Comparison of ENCODE assay signal across 8 cellular contexts in the genomic region with DNA sequence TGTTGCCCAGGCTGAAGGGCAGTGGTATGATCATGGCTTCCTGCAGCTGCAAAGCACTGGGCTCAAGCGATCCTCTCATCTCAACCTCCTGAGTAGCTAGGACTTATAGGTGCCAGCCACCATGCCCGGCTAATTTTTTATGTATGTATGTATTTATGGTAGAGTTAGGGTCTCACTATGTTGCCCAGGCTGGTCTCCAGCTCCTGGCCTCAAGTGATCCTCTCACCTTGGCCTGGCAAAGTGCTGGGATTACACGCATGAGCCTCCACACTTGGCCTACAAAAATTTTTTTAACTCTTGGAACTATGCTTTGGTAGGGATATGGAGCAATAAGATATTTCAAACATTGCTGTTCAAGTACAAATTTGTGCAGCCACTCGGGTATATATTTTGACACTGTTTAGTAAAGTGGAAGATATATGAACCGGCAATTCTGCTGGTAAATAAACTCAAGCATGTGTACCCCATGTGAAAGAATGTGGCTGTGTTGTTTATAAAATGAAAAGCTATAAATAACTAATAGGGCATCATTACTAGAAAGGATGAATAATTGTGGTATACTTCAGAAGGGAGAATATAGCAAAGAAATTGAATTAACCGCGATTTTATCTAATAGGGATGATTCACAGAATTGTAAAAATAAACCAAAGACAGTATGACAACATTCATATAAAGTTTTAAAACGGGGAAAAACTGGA. TPM values are rescaled to one million over a fixed set of nuclear protein-coding genes. Genes with fewer than 3 reads are reported as not detected.
DNase-seq lines count a peak whose midpoint lies in the region; ATAC-seq and TF ChIP-seq lines count a peak whose summit lies in the region.

No MANE protein-coding gene starts in this region.

- H3K9me3 ChIP-seq in DND-41 (ENCODE audit: insufficient read depth, low read length, severe bottlenecking) = no peaks in the 10 kb centered on the region
- H3K9me3 ChIP-seq in Panc1 (ENCODE audit: control insufficient read depth, insufficient read depth, low read depth, low read length) = no peaks in the 10 kb centered on the region
- no peaks in the 10 kb centered on the region for H3K9me3 ChIP-seq in parathyroid adenoma (ENCODE audit: control insufficient read depth, low read length)

- in situ Hi-C loops in Panc1 (cut with HindIII; ENCODE audit: low pct_unique_long_range_greater_than_20kb, low sequenced_read_pairs) = no loop called here

- H3K4me3 ChIP-seq in DND-41 (ENCODE audit: low read depth in 1 of 2, low read length in 2 of 2) (peak overlapping the region; percentile 54 to 83; a peak in 3 of 4 replicates), Panc1 (ENCODE audit: low read depth in 2 of 2, low read length in 2 of 2) (peak overlapping the region; percentile 87 to 97), parathyroid adenoma (ENCODE audit: low read depth, low read length) (peak overlapping the region; percentile 90)

- H2AFZ ChIP-seq in DND-41 (ENCODE audit: low read depth, low read length) (peak overlapping the region; percentile 93), parathyroid adenoma (peak overlapping the region; percentile 99)

- ATAC-seq in DND-41 (ENCODE audit: insufficient read depth, low read depth) (no peak), Panc1 (no peak), left lobe of liver (no peak)

- no peaks in the 10 kb centered on the region for H3K27me3 ChIP-seq in DND-41 (ENCODE audit: insufficient read depth, low read length, poor library complexity)
- no peaks in the 10 kb centered on the region for H3K27me3 ChIP-seq in Panc1 (ENCODE audit: control insufficient read depth, insufficient read depth, low read length)
- no peaks in the 10 kb centered on the region for H3K27me3 ChIP-seq in parathyroid adenoma (ENCODE audit: control insufficient read depth, insufficient read depth, low read length)

- H3K79me2 ChIP-seq in DND-41 (ENCODE audit: insufficient read depth, low read length) (peaks cover 57% of the 10 kb centered on the region), parathyroid adenoma (peaks cover 16% of the 10 kb centered on the region)

- DNase-seq in DND-41 (no peak), Panc1 (ENCODE audit: low read depth, low spot score) (no peak), epithelial cell of prostate (ENCODE audit: low read depth, low spot score) (no peak), substantia nigra (lab: John Stamatoyannopoulos, UW) (no peak), GDM1 (lab: John Stamatoyannopoulos, UW) (no peak), left lobe of liver (ENCODE audit: low spot score) (no peak), islet precursor cell (no peak)

- intact Hi-C loops in Panc1 (cut with micrococcal nuclease; ENCODE audit: unreplicated experiment) = no loop called here

- POLR2A ChIA-PET in Panc1 (lab: Charles Lee) = no interaction called here

- TSS peak; percentile 74 for BruUV-seq in Panc1 (replicated peaks; lab: Mats Ljungman, UMichigan)

- TF ChIP-seq CTCF in DND-41 (IDR thresholded peaks at IDR 0.05; ENCODE audit: borderline replicate concordance, extremely low read depth, low read length, poor library complexity, severe bottlenecking) = no peak
- TF ChIP-seq CTCF in Panc1 (IDR thresholded peaks at IDR 0.05) = no peak
- TF ChIP-seq CTCF in parathyroid adenoma (IDR thresholded peaks at IDR 0.05) = no peak

- H3K4me2 ChIP-seq in DND-41 (ENCODE audit: insufficient read depth, low read length) (peak overlapping the region; percentile 79), parathyroid adenoma (ENCODE audit: low read length) (peak overlapping the region; percentile 79)

- no peaks in the 10 kb centered on the region for H4K20me1 ChIP-seq in DND-41 (ENCODE audit: insufficient read depth, low read length)

- CTCF ChIA-PET in Panc1 (lab: Charles Lee) = interaction anchor here (0.6 kb wide), 1 partner anchor 298 kb away, joined by 9 read pairs; no protein-coding TSS in a partner anchor

- H3K4me1 ChIP-seq in DND-41 (ENCODE audit: insufficient read depth, low read length) (peaks cover 27% of the 10 kb centered on the region), Panc1 (ENCODE audit: control insufficient read depth, insufficient read depth, low read length) (no peaks in the 10 kb centered on the region), parathyroid adenoma (peaks cover 2% of the 10 kb centered on the region)

- 0 out of 2 replicates have a peak, but pooled peaks cover 4% of the 10 kb centered on the region for H3K36me3 ChIP-seq in DND-41 (ENCODE audit: insufficient read depth, low read length)
- no peaks in the 10 kb centered on the region for H3K36me3 ChIP-seq in Panc1 (ENCODE audit: control insufficient read depth, insufficient read depth, low read length)
- no peaks in the 10 kb centered on the region for H3K36me3 ChIP-seq in parathyroid adenoma (ENCODE audit: control insufficient read depth, insufficient read depth, low read length)

- H3K27ac ChIP-seq in DND-41 (ENCODE audit: low read length) = peak overlapping the region; percentile 98
- H3K27ac ChIP-seq in Panc1 (ENCODE audit: low read length) = peak overlapping the region; percentile 98
- peak overlapping the region; percentile 86 for H3K27ac ChIP-seq in epithelial cell of prostate
- no peak overlapping the region for H3K27ac ChIP-seq in parathyroid adenoma
- no peak overlapping the region for H3K27ac ChIP-seq in substantia nigra (ENCODE audit: low read depth, low read length, poor library complexity, severe bottlenecking)

- H3K9ac ChIP-seq in DND-41 (ENCODE audit: low read depth, low read length) = peak overlapping the region; percentile 87
- H3K9ac ChIP-seq in parathyroid adenoma = no peak overlapping the region

RNA-seq across cellular contexts. Expression of gene ZNF566, which starts 1.1 kb away (rescaled TPM):
- total RNA-seq in Panc1 (2021; ENCODE audit: unreplicated experiment) (19.5 TPM), left lobe of liver (4.9 TPM)
- 7.4 TPM for polyA plus RNA-seq in Panc1 (2012; ENCODE audit: insufficient read length)

RNA-seq across cellular contexts. Expression of gene ZNF260, which starts 39.8 kb away (rescaled TPM):
- total RNA-seq in Panc1 (2021; ENCODE audit: unreplicated experiment) = 25.2 TPM
- 6.6 TPM for polyA plus RNA-seq in Panc1 (2012; ENCODE audit: insufficient read length)
- 4.1 TPM for total RNA-seq in left lobe of liver

Comparison
In these comparisons a context has a peak if more than half of its experiments do, and no peak if none do; other contexts are left out.
1. H3K27ac ChIP-seq: peak in DND-41 (single experiment), Panc1 (single experiment) and epithelial cell of prostate (single experiment); none in parathyroid adenoma (single experiment) and substantia nigra (single experiment).
2. Peak in every context shown above with its lines, with median percentiles within 50 percentile points of each other: H3K4me3 ChIP-seq.